ENCODE assay signal across 8 cellular contexts in the genomic region with DNA sequence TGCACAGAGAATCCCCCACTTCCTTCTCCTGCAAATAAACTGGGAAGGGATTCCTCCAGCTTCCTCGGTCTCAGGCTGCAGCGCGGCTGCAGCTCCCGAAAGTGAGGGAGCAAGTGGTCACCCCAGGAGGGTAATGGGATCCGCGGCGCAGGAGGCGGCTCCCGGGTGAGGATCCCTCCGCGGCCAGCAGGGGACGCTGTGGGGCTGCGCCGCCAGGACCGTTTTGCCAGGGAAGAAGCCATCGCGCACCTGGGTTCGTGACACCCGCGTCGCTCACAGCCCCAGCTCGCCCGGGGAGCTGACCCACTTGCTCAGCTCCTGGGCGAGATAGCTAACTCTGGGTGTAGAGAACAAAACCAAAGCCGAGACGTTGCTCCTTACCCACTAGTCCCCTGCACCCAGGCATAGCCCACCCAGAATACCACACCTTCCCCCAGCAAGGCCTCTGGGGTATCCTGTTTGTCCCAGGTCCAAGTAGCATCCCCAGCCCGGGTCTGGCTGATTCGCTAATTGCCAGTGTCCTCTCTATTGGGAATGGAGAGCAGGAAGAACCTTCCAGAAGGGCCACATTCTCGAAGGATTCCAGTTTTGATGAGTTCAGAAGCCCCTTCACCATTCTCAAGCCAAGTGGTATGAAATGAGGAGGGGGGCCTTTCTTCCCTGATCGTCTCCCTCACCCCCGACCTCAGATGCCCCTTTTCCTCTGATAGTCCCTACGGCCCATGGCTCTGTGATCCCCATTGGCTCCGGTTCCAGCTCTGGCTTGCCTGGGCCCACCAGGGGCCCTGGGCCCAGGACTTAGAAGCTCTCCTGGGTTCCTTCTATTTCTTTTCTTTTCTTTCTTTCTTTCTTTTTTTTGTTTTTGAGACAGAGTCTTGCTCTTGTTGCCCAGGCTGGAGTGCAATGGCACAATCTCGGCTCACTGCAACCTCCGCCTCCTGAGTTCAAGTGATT.
DNase-seq lines count a peak whose midpoint lies in the region; ATAC-seq and TF ChIP-seq lines count a peak whose summit lies in the region.

No MANE protein-coding gene starts in this region.

- H3K27ac ChIP-seq in coronary artery, result no peak overlapping the region

- H3K4me3 ChIP-seq in coronary artery, result no peak overlapping the region

- TF ChIP-seq CTCF in coronary artery (IDR thresholded peaks at IDR 0.05), result peak; percentile 99

- ATAC-seq in GM21723 (IDR thresholded peaks at IDR 0.05; ENCODE audit: unreplicated experiment), result peak; percentile 65
- no peak for ATAC-seq in HG03135 (IDR thresholded peaks at IDR 0.05; ENCODE audit: unreplicated experiment)

- DNase-seq in AML-193 (lab: John Stamatoyannopoulos, UW) (peak; percentile 59 to 66), NCI-H2196 (lab: John Stamatoyannopoulos, UW; ENCODE audit: unreplicated experiment) (peak; percentile 90), coronary artery (ENCODE audit: low spot score) (no peak), medulla oblongata (ENCODE audit: extremely low spot score) (peak; percentile 70)
- DNase-seq in activated CD4-positive, alpha-beta T cell treated with anti-CD3 and anti-CD28 coated beads, Interleukin-2, amount 50 U/mL, for 1 hour, result peak; percentile 82
- peak; percentile 64 for DNase-seq in stimulated activated CD8-positive, alpha-beta memory T cell treated with anti-CD3 and anti-CD28 coated beads, Interleukin-15, amount 100 ng/mL, for 1 hour (ENCODE audit: low read depth)
